ENCODE assay signal across 1 cellular context in genomic region chr17:59853919-59854729, GRCh38.
TF ChIP-seq lines count a peak whose summit lies in the region.
"Not testable (repeated sequence)": the region's sequence is repeated elsewhere in the genome, so short reads cannot be mapped to it uniquely, and the experiment has no call there.

No MANE protein-coding gene starts in this region.

TF ChIP-seq in HepG2, 621 proteins besides CTCF, POLR2A, EP300 and RAD21 (continues in another document):
- TF ChIP-seq KLF16 (CRISPR knock-in tag; IDR thresholded peaks at IDR 0.05) (peak in 1 of 2 experiments; percentile 80; a peak in 1 of 4 replicates), FOXA1 (CRISPR knock-in tag; IDR thresholded peaks at IDR 0.05) (peak; percentile 47; the same call in 1 of the 2 replicates), REPIN1 (CRISPR knock-in tag; IDR thresholded peaks at IDR 0.05; ENCODE audit: borderline replicate concordance, low read depth) (peak; percentile 89), PATZ1 (CRISPR knock-in tag; IDR thresholded peaks at IDR 0.05) (peak; percentile 79), ZNF777 (CRISPR knock-in tag; IDR thresholded peaks at IDR 0.05) (0 out of 2 replicates have a peak, but pooled peaks have one; percentile 3), CEBPG (CRISPR knock-in tag; IDR thresholded peaks at IDR 0.05) (peak; percentile 91), MED1 (CRISPR knock-in tag; IDR thresholded peaks at IDR 0.05) (peak; percentile 96), NCOR1 (IDR thresholded peaks at IDR 0.05; ENCODE audit: borderline replicate concordance, low read length) (0 out of 2 replicates have a peak, but pooled peaks have one; percentile 22), SIX1 (CRISPR knock-in tag; IDR thresholded peaks at IDR 0.05; ENCODE audit: borderline replicate concordance) (peak; percentile 50; the same call in 1 of the 2 replicates), AHR (CRISPR knock-in tag; IDR thresholded peaks at IDR 0.05) (0 out of 2 replicates have a peak, but pooled peaks have one; percentile 54), BCL6 (CRISPR knock-in tag; IDR thresholded peaks at IDR 0.05) (peak; percentile 82), ZNF33A (CRISPR knock-in tag; IDR thresholded peaks at IDR 0.05; ENCODE audit: borderline replicate concordance) (0 out of 2 replicates have a peak, but pooled peaks have one; percentile 24), KAT8 (CRISPR knock-in tag; IDR thresholded peaks at IDR 0.05) (peak; percentile 51; the same call in 1 of the 2 replicates), ELF3 (CRISPR knock-in tag; IDR thresholded peaks at IDR 0.05) (peak; percentile 53), ZNF644 (CRISPR knock-in tag; IDR thresholded peaks at IDR 0.05; ENCODE audit: low read depth) (peak; percentile 51; the same call in 1 of the 2 replicates), RCOR2 (CRISPR knock-in tag; IDR thresholded peaks at IDR 0.05) (peak; percentile 55; the same call in 1 of the 2 replicates), RARA (CRISPR knock-in tag; IDR thresholded peaks at IDR 0.05) (peak; percentile 96), ATF3 (CRISPR knock-in tag; IDR thresholded peaks at IDR 0.05) (peak; percentile 75; the same call in 1 of the 2 replicates), ZNF121 (CRISPR knock-in tag; IDR thresholded peaks at IDR 0.05) (peak; percentile 77; the same call in 1 of the 2 replicates), TFDP2 (CRISPR knock-in tag; IDR thresholded peaks at IDR 0.05) (0 out of 2 replicates have a peak, but pooled peaks have one; percentile 39), ZNF329 (CRISPR knock-in tag; IDR thresholded peaks at IDR 0.05; ENCODE audit: low read depth) (0 out of 2 replicates have a peak, but pooled peaks have one; percentile 4), SMAD3 (CRISPR knock-in tag; IDR thresholded peaks at IDR 0.05) (peak; percentile 74), POGZ (CRISPR knock-in tag; IDR thresholded peaks at IDR 0.05) (peak; percentile 60), TARDBP (CRISPR knock-in tag; IDR thresholded peaks at IDR 0.05) (0 out of 2 replicates have a peak, but pooled peaks have one; percentile 37), FOXP4 (CRISPR knock-in tag; IDR thresholded peaks at IDR 0.05) (peak; percentile 74), GABPA (CRISPR knock-in tag; IDR thresholded peaks at IDR 0.05; ENCODE audit: low read depth) (0 out of 2 replicates have a peak, but pooled peaks have one; percentile 8), CC2D1A (CRISPR knock-in tag; IDR thresholded peaks at IDR 0.05) (0 out of 2 replicates have a peak, but pooled peaks have one; percentile 35), SAP130 (CRISPR knock-in tag; IDR thresholded peaks at IDR 0.05; ENCODE audit: low read depth) (peak; percentile 78), NCOA2 (CRISPR knock-in tag; IDR thresholded peaks at IDR 0.05) (peak; percentile 94), MTA1 (CRISPR knock-in tag; IDR thresholded peaks at IDR 0.05; ENCODE audit: borderline replicate concordance) (0 out of 2 replicates have a peak, but pooled peaks have one; percentile 18), BRD4 (CRISPR knock-in tag; IDR thresholded peaks at IDR 0.05) (peak; percentile 43), NR2C2 (CRISPR knock-in tag; IDR thresholded peaks at IDR 0.05; ENCODE audit: borderline replicate concordance) (peak; percentile 80), KDM6A (CRISPR knock-in tag; IDR thresholded peaks at IDR 0.05; ENCODE audit: low read depth) (0 out of 2 replicates have a peak, but pooled peaks have one; percentile 14), ZKSCAN8 (CRISPR knock-in tag; IDR thresholded peaks at IDR 0.05; ENCODE audit: borderline replicate concordance) (0 out of 2 replicates have a peak, but pooled peaks have one; percentile 40), NFKBIZ (CRISPR knock-in tag; IDR thresholded peaks at IDR 0.05) (peak; percentile 59; the same call in 1 of the 2 replicates), KDM2A (CRISPR knock-in tag; IDR thresholded peaks at IDR 0.05; ENCODE audit: borderline replicate concordance, low read depth) (peak; percentile 45; the same call in 1 of the 2 replicates), IRF2 (CRISPR knock-in tag; IDR thresholded peaks at IDR 0.05) (peak; percentile 83), ZMYM3 (CRISPR knock-in tag; IDR thresholded peaks at IDR 0.05) (peak; percentile 33), RXRB (CRISPR knock-in tag; IDR thresholded peaks at IDR 0.05; ENCODE audit: borderline replicate concordance) (peak; percentile 99), ZBTB33 (CRISPR knock-in tag; IDR thresholded peaks at IDR 0.05) (peak; percentile 63; the same call in 1 of the 2 replicates), SP5 (CRISPR knock-in tag; IDR thresholded peaks at IDR 0.05; ENCODE audit: borderline replicate concordance, low read depth) (peak; percentile 62; the same call in 1 of the 2 replicates), POLR2G (IDR thresholded peaks at IDR 0.05; ENCODE audit: low read depth, low read length) (0 out of 2 replicates have a peak, but pooled peaks have one; percentile 33), ZNF281 (CRISPR knock-in tag; IDR thresholded peaks at IDR 0.05; ENCODE audit: borderline replicate concordance) (peak; percentile 76; the same call in 1 of the 2 replicates), MIER2 (CRISPR knock-in tag; IDR thresholded peaks at IDR 0.05) (peak; percentile 68; the same call in 1 of the 2 replicates), ZBTB7B (CRISPR knock-in tag; IDR thresholded peaks at IDR 0.05) (peak; percentile 90), SOX13 (IDR thresholded peaks at IDR 0.05) (peak; percentile 56; the same call in 1 of the 2 replicates), SOX13 (CRISPR knock-in tag; conservative IDR thresholded peaks at IDR 0.05 in 1 of 2, IDR thresholded peaks at IDR 0.05 in 1 of 2) (peak in 1 of 2 experiments; percentile 85; a peak in 2 of 4 replicates), MIER3 (CRISPR knock-in tag; IDR thresholded peaks at IDR 0.05; ENCODE audit: borderline replicate concordance) (peak; percentile 59; the same call in 1 of the 2 replicates), NR2F1 (CRISPR knock-in tag; IDR thresholded peaks at IDR 0.05) (peak; percentile 82 to 91), SPEN (CRISPR knock-in tag; IDR thresholded peaks at IDR 0.05; ENCODE audit: low read depth) (peak; percentile 38; the same call in 1 of the 2 replicates), ATF4 (CRISPR knock-in tag; IDR thresholded peaks at IDR 0.05) (peak in 1 of 2 experiments; percentile 77; a peak in 2 of 4 replicates), ZC3H4 (CRISPR knock-in tag; IDR thresholded peaks at IDR 0.05; ENCODE audit: borderline replicate concordance) (peak; percentile 87; the same call in 1 of the 2 replicates), SKIL (CRISPR knock-in tag; IDR thresholded peaks at IDR 0.05; ENCODE audit: borderline replicate concordance) (peak; percentile 79; the same call in 1 of the 2 replicates), ZNF564 (CRISPR knock-in tag; IDR thresholded peaks at IDR 0.05) (0 out of 2 replicates have a peak, but pooled peaks have one; percentile 57), POLR2AphosphoS5 (IDR thresholded peaks at IDR 0.05; ENCODE audit: low read depth, low read length) (peak; percentile 34), KDM4B (CRISPR knock-in tag; IDR thresholded peaks at IDR 0.05) (peak; percentile 96), ZNF768 (CRISPR knock-in tag; IDR thresholded peaks at IDR 0.05) (0 out of 2 replicates have a peak, but pooled peaks have one; percentile 24), CBX5 (CRISPR knock-in tag; IDR thresholded peaks at IDR 0.05; ENCODE audit: borderline replicate concordance) (peak; percentile 92)
- not testable (repeated sequence) for TF ChIP-seq FOXA1 (IDR thresholded peaks at IDR 0.05); GABPA (IDR thresholded peaks at IDR 0.05; ENCODE audit: low read depth, low read length)
